In the genomic region with DNA sequence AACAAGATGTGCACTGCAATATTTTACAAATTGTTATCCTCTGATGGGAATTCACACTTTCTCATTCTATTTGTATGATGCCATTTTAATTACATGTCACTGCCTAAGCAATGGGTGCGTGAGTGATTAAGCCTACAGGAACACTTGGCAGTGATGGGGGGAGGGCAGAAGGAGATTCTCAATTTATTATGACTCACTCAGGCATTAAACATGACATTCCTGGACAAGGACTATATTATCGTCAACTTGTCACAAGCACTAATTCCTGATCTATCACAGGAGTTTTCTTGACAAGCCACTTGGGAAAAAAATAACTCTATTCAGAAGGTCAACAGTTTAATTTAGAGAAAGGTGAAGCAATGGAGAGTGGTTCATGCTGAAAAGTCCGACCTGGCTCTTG, we compare ENCODE assay signal across 31 cellular contexts.
"Had no signal": no experiment of that assay in that cellular context is flagged by ENCODE, and none has a peak within 500 bp of the region (broad histone marks: within the 10 kb centered on the region; RNA-seq: fewer than 3 reads in every experiment).

No MANE protein-coding gene starts in this region.

- DNase-seq: activated CD4-positive, alpha-beta T cell treated with anti-CD3 and anti-CD28 coated beads, Interleukin-2, amount 10 ng/mL, durations not matched to agents 24 days and 14 days; activated CD4-positive, alpha-beta T cell treated with anti-CD3 and anti-CD28 coated beads, Interleukin-2, amount 50 U/mL, for 4 hours; activated CD8-positive, alpha-beta T cell treated with anti-CD3 and anti-CD28 coated beads for 36 hours; activated effector memory CD4-positive, alpha-beta T cell treated with anti-CD3 and anti-CD28 coated beads, Interleukin-2, amount 50 U/mL, for 16 hours; activated naive CD4-positive, alpha-beta T cell treated with Interleukin-2 at 50 U/mL for 16 hours; activated T-cell treated with anti-CD3 and anti-CD28 coated beads, Interleukin-2, amount 50 U/mL, for 1 hour; activated T-cell treated with anti-CD3 and anti-CD28 coated beads, Interleukin-2, amount 50 U/mL, for 72 hours; adrenal gland; body of pancreas; caudate nucleus; cerebellar nuclear complex; NCI-H1105; NCI-H1436; NCI-H1694; NCI-H1930; NCI-H2081 treated with DMSO at 0.1 percent for 48 hours; NCI-H226; NCI-H446 treated with DMSO at 0.1 percent for 48 hours; NCI-H524; NCI-H69; NK-92 treated with Interleukin-12 subunit alpha and Interleukin-12 subunit beta, amount 100 ng/mL, for 24 hours; SIG-M5 had no signal

- H3K9me3 ChIP-seq: adrenal gland, body of pancreas, breast epithelium had no signal

- H3K36me3 ChIP-seq: adrenal gland, breast epithelium had no signal

- H3K27ac ChIP-seq: adrenal gland, body of pancreas, breast epithelium, PC-9, RWPE1 had no signal

- H3K4me1 ChIP-seq: adrenal gland, breast epithelium had no signal

- H2AFZ ChIP-seq: PC-9 had no signal

- ATAC-seq: activated CD8-positive, alpha-beta T cell treated with anti-CD3 and anti-CD28 coated beads for 36 hours; activated naive CD4-positive, alpha-beta T cell treated with anti-CD3 and anti-CD28 coated beads, Interleukin-2, amount 50 U/mL, for 72 hours; activated T-cell treated with anti-CD3 and anti-CD28 coated beads, Interleukin-2, amount 50 U/mL, for 72 hours; activated T-helper 17 cell treated with anti-CD3 and anti-CD28 coated beads, Interleukin-2, amount 50 U/mL, for 72 hours; body of pancreas; Right ventricle myocardium inferior had no signal

- H3K4me3 ChIP-seq: adrenal gland, body of pancreas, breast epithelium, PC-9 had no signal

- H3K4me2 ChIP-seq: PC-9 had no signal

- FAIRE-seq: astrocyte, RCC 7860, TTC549 had no signal

- H3K27me3 ChIP-seq: adrenal gland, body of pancreas, breast epithelium had no signal
